In the genomic region with DNA sequence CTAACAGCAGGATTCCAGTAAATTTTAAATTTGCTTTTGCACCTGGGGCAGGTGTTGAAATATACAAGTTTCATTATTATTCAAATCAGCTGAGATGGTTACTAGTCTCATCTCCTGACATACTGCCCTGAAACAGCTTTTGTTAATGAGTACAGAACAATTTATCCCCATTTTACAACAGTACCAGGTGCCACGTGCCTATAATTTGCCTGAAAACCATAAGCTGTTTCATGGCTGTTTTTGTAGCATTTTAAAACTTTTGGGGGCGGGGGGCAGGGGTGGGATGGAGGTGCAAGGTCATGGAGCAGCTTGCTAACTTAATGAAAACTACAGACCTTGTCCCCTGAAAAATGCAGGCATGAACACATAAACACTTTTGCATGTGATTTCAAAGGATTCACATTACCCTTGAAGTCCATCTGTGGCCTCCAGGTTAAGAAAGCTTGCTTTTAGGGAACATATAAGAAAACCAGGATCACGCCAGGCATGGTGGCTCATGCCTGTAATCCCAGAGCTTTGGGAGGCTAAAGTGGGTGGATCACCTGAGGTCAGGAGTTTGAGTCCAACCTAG, we compare ENCODE assay signal across 10 cellular contexts. TPM values are rescaled to one million over a fixed set of nuclear protein-coding genes. Genes with fewer than 3 reads are reported as not detected.
DNase-seq lines count a peak whose midpoint lies in the region; ATAC-seq and TF ChIP-seq lines count a peak whose summit lies in the region.
"Had no signal": no experiment of that assay in that cellular context is flagged by ENCODE, and none has a peak within 500 bp of the region (broad histone marks: within the 10 kb centered on the region; RNA-seq: fewer than 3 reads in every experiment).

No MANE protein-coding gene starts in this region.

- H2AFZ ChIP-seq in SU-DHL-6 (ENCODE audit: low read depth, low read length, severe bottlenecking) = peak overlapping the region; percentile 12

- H3K27me3 ChIP-seq in SU-DHL-6 (ENCODE audit: low read length) = no peaks in the 10 kb centered on the region
- no peaks in the 10 kb centered on the region for H3K27me3 ChIP-seq in adrenal gland
- H3K27me3 ChIP-seq: transverse colon had no signal

- no peak for TF ChIP-seq POLR2A in lower leg skin (IDR thresholded peaks at IDR 0.05)
- no peak for TF ChIP-seq POLR2A in adrenal gland (IDR thresholded peaks at IDR 0.05)

- ATAC-seq in GM18499 (IDR thresholded peaks at IDR 0.05; ENCODE audit: insufficient read depth, unreplicated experiment) (peak; percentile 33), GM19438 (IDR thresholded peaks at IDR 0.05; ENCODE audit: low read depth, unreplicated experiment) (peak; percentile 56), HG02970 (IDR thresholded peaks at IDR 0.05; ENCODE audit: low FRiP score, unreplicated experiment) (peak; percentile 51)

- intact Hi-C loops in lower leg skin (cut with DNase I; ENCODE audit: low total_unique reads) (no loop called here), adrenal gland (cut with DNase I) (no loop called here)

- 0 out of 2 replicates have a peak, but pooled peaks cover 4% of the 10 kb centered on the region for H3F3A ChIP-seq in SU-DHL-6 (ENCODE audit: insufficient read depth)

- no peak for DNase-seq in lower leg skin (ENCODE audit: low spot score in 2 of 2)
- DNase-seq in mesenteric fat pad (ENCODE audit: low spot score) = no peak
- DNase-seq in inferior parietal cortex (ENCODE audit: extremely low spot score) = no peak
- DNase-seq in adrenal gland = no peak
- DNase-seq: CD4-positive, alpha-beta T cell had no signal

- no peaks in the 10 kb centered on the region for H3K4me1 ChIP-seq in adrenal gland (replicated peaks in 1 of 2)
- H3K4me1 ChIP-seq: transverse colon had no signal

- no peaks in the 10 kb centered on the region for H4K20me1 ChIP-seq in SU-DHL-6 (ENCODE audit: low read depth, low read length)

- no peaks in the 10 kb centered on the region for H3K79me2 ChIP-seq in SU-DHL-6 (ENCODE audit: insufficient read depth, low read length)

- H3K4me3 ChIP-seq in SU-DHL-6 (ENCODE audit: insufficient read depth, low read length, poor library complexity, severe bottlenecking) (no peak overlapping the region), lower leg skin (ENCODE audit: low read depth, poor library complexity, severe bottlenecking) (no peak overlapping the region), adrenal gland (no peak overlapping the region)
- H3K4me3 ChIP-seq: transverse colon had no signal

- peak overlapping the region; percentile 62 for H3K27ac ChIP-seq in SU-DHL-6 (ENCODE audit: low read depth, low read length)
- H3K27ac ChIP-seq in adrenal gland = no peak overlapping the region

- H3K4me2 ChIP-seq in SU-DHL-6 (ENCODE audit: low read depth, low read length, poor library complexity, severe bottlenecking) = peak overlapping the region; percentile 23

- H3K9me2 ChIP-seq in SU-DHL-6 (replicated peaks; ENCODE audit: insufficient read depth, low read length) = no peaks in the 10 kb centered on the region

- peak overlapping the region; percentile 27 for H3K9ac ChIP-seq in SU-DHL-6 (ENCODE audit: low read length)

- WGBS in lower leg skin, 2 donors = 65 to 71% methylated on average over 3 of the region's 3 CpGs
- 64 to 86% (median 80%) methylated on average over 3 of the region's 3 CpGs for WGBS in adrenal gland, 4 donors

- H3K9me3 ChIP-seq in SU-DHL-6 (ENCODE audit: insufficient read depth, low read length) (no peaks in the 10 kb centered on the region), adrenal gland (replicated peaks in 1 of 3) (no peaks in the 10 kb centered on the region)
- H3K9me3 ChIP-seq: transverse colon had no signal

- H3K36me3 ChIP-seq in SU-DHL-6 (ENCODE audit: low read length) = no peaks in the 10 kb centered on the region
- no peaks in the 10 kb centered on the region for H3K36me3 ChIP-seq in adrenal gland (replicated peaks in 1 of 2)
- H3K36me3 ChIP-seq: transverse colon had no signal

- TF ChIP-seq CTCF in SU-DHL-6 (IDR thresholded peaks at IDR 0.05; ENCODE audit: insufficient read depth, low read length, poor library complexity, severe bottlenecking) (no peak), lower leg skin (IDR thresholded peaks at IDR 0.05) (no peak), adrenal gland (IDR thresholded peaks at IDR 0.05) (no peak)

RNA-seq across cellular contexts. Expression of gene TIMD4, which starts 42.1 kb away (rescaled TPM):
- total RNA-seq in lower leg skin = under 1 TPM in 2 of 4 donors, not detected in 2; 0.23 to 0.71 TPM
- total RNA-seq in mesenteric fat pad = not detected
- 1 to 10 TPM in 1 of 8 donors, under 1 TPM in 3, not detected in 4; 0.21 to 1.8 (median 0.71) TPM for total RNA-seq in adrenal gland
- under 1 TPM in 2 of 3 donors, not detected in 1; 0.10 to 0.24 TPM for polyA plus RNA-seq in adrenal gland
